In genomic region chr9:35691757-35692301, GRCh38 we compare ENCODE assay signal across 2 cellular contexts.
TF ChIP-seq lines count a peak whose summit lies in the region.

No MANE protein-coding gene starts in this region.

TF ChIP-seq in SK-N-SH, 30 proteins besides CTCF, POLR2A, EP300 and RAD21 (continued from another document):
- TF ChIP-seq MAX (IDR thresholded peaks at IDR 0.05; ENCODE audit: low read depth) (no peak), RXRA (IDR thresholded peaks at IDR 0.05; ENCODE audit: borderline replicate concordance, low read depth) (no peak)

TF ChIP-seq in SK-N-SH treated with all-trans-retinoic acid at 6 μM for 48 hours, 23 proteins besides CTCF, POLR2A, EP300 and RAD21 (continued from another document):
- no peak for TF ChIP-seq CSRNP3 (CRISPR knock-in tag; IDR thresholded peaks at IDR 0.05)
TF ChIP-seq in SK-N-SH treated with all-trans-retinoic acid at 6 μM for 48 hours: peak in this region for 0.
